Comparison of ENCODE assay signal across 9 cellular contexts in genomic region chr12:116910280-116910644, GRCh38. TPM values are rescaled to one million over a fixed set of nuclear protein-coding genes. Genes with fewer than 3 reads are reported as not detected.
A peak's percentile ranks its signal among the peaks of the same experiment; 100 is the strongest.
DNase-seq lines count a peak whose midpoint lies in the region; ATAC-seq, FAIRE-seq and TF ChIP-seq lines count a peak whose summit lies in the region.
"Had no signal": no experiment of that assay in that cellular context is flagged by ENCODE, and none has a peak within 500 bp of the region (broad histone marks: within the 10 kb centered on the region; RNA-seq: fewer than 3 reads in every experiment).

No MANE protein-coding gene starts in this region.

- H4K91ac ChIP-seq in mesenchymal stem cell (ENCODE audit: low read length): no peak overlapping the region

- H3K9me3 ChIP-seq in heart right ventricle (no peaks in the 10 kb centered on the region), K562 (replicated peaks; ENCODE audit: control insufficient read depth, insufficient read depth, low read depth, low read length) (no peaks in the 10 kb centered on the region), mesenchymal stem cell (ENCODE audit: control insufficient read depth, low read length) (no peaks in the 10 kb centered on the region), uterus (no peaks in the 10 kb centered on the region)

- no TSS peak for BruUV-seq in K562 (replicated peaks; lab: Mats Ljungman, UMichigan)

- H2AK5ac ChIP-seq in mesenchymal stem cell (ENCODE audit: low read length, severe bottlenecking): no peak overlapping the region

- no peak overlapping the region for H4K8ac ChIP-seq in mesenchymal stem cell (ENCODE audit: low read length)

- TF ChIP-seq POLR2A in K562 (conservative IDR thresholded peaks at IDR 0.05): no peak
- no peak for TF ChIP-seq POLR2A in uterus (IDR thresholded peaks at IDR 0.05)

- H3K27ac ChIP-seq in heart right ventricle: peak overlapping the region in 4 of 10 donors; percentile 84 to 91 (median 88)
- H3K27ac ChIP-seq in K562 (ENCODE audit: extremely low read depth, low read depth, low read length): peak overlapping the region; percentile 81; the same call in 1 of the 3 replicates
- H3K27ac ChIP-seq in mesenchymal stem cell (ENCODE audit: low read length, poor library complexity, severe bottlenecking): no peak overlapping the region
- H3K27ac ChIP-seq in uterus: peak overlapping the region in 1 of 2 donors; percentile 79

- H3K4me2 ChIP-seq in K562 (ENCODE audit: insufficient read depth, low read length): peak overlapping the region; percentile 84
- H3K4me2 ChIP-seq in mesenchymal stem cell (ENCODE audit: low read length, poor library complexity, severe bottlenecking): peak overlapping the region; percentile 55

- H2BK120ac ChIP-seq in mesenchymal stem cell (ENCODE audit: low read depth, low read length): no peak overlapping the region

- POLR2A ChIA-PET in K562 (lab: Yijun Ruan, JAX): no interaction called here

- peaks cover 0 to 7% (median 0%) of the 10 kb centered on the region in 9 donors for H3K36me3 ChIP-seq in heart right ventricle
- H3K36me3 ChIP-seq in K562 (ENCODE audit: control insufficient read depth, insufficient read depth, low read length): peaks cover 10% of the 10 kb centered on the region; the same call in 2 of the 3 replicates
- H3K36me3 ChIP-seq in mesenchymal stem cell (ENCODE audit: control insufficient read depth in 1 of 2, insufficient read depth in 2 of 2, low read depth in 1 of 2, low read length in 2 of 2): peaks cover under 1 to 5% of the 10 kb centered on the region in 2 experiments
- no peaks in the 10 kb centered on the region for H3K36me3 ChIP-seq in uterus

- H2AFZ ChIP-seq in K562 (ENCODE audit: low read depth, low read length) (peak overlapping the region; percentile 99), mesenchymal stem cell (ENCODE audit: low read depth, low read length) (no peak overlapping the region)

- H3K4ac ChIP-seq in mesenchymal stem cell (ENCODE audit: low read depth in 1 of 2, low read length in 2 of 2): no peak overlapping the region

- intact Hi-C loops in heart right ventricle (cut with DNase I): loop anchor here in 1 of 10 donors (10.0 kb wide), 1 partner anchor 175 kb away; the partner anchor contains the start of genes RNFT2 and SPRING1
- intact Hi-C loops in cardiac septum (cut with DNase I): no loop called here
- intact Hi-C loops in K562 (cut with micrococcal nuclease): no loop called here
- intact Hi-C loops in uterus (cut with DNase I; ENCODE audit: low total_unique reads): no loop called here

- H3K4me1 ChIP-seq in heart right ventricle: peaks cover 0 to 22% (median 8%) of the 10 kb centered on the region in 9 donors
- peaks cover 0 to 15% of the 10 kb centered on the region in 2 experiments; a peak in 3 of 5 replicates for H3K4me1 ChIP-seq in K562 (replicated peaks in 1 of 2; ENCODE audit: control insufficient read depth in 2 of 2, insufficient read depth in 2 of 2, low read length in 2 of 2)
- H3K4me1 ChIP-seq in mesenchymal stem cell (ENCODE audit: control insufficient read depth, insufficient read depth, low read depth, low read length): peaks cover 2% of the 10 kb centered on the region
- H3K4me1 ChIP-seq in uterus: no peaks in the 10 kb centered on the region

- H3K4me3 ChIP-seq in heart right ventricle (peak overlapping the region; percentile 62 to 95 (median 76)), K562 (peak overlapping the region; percentile 90), mesenchymal stem cell (ENCODE audit: insufficient read depth in 1 of 2, low read depth in 1 of 2, low read length in 2 of 2) (peak overlapping the region in 1 of 2 experiments; percentile 97), uterus (peak overlapping the region; percentile 41 to 94)

- H2BK12ac ChIP-seq in mesenchymal stem cell (ENCODE audit: low read length in 2 of 2): no peak overlapping the region

- H3K9ac ChIP-seq in K562 (ENCODE audit: insufficient read depth in 1 of 2, low read depth in 2 of 2, low read length in 2 of 2): peak overlapping the region in 1 of 2 experiments; percentile 87; a peak in 2 of 4 replicates
- peak overlapping the region; percentile 94 for H3K9ac ChIP-seq in mesenchymal stem cell (ENCODE audit: low read length)

- H3K18ac ChIP-seq in mesenchymal stem cell (ENCODE audit: low read depth in 1 of 2, low read length in 2 of 2): no peak overlapping the region

- WGBS in heart right ventricle, 2 donors: 65 to 69% methylated on average over 4 of the region's 4 CpGs
- 56% methylated on average over 4 of the region's 4 CpGs for WGBS in K562 (ENCODE audit: insufficient coverage, low coverage, missing lambda C conversion rate)
- WGBS in mesenchymal stem cell: 82% methylated on average over 4 of the region's 4 CpGs

- ATAC-seq in heart right ventricle: no peak
- ATAC-seq in K562: no peak
- ATAC-seq in HG02973 (IDR thresholded peaks at IDR 0.05; ENCODE audit: unreplicated experiment): no peak
- no peak for ATAC-seq in HG03095 (IDR thresholded peaks at IDR 0.05; ENCODE audit: unreplicated experiment)

- H2BK15ac ChIP-seq in mesenchymal stem cell (ENCODE audit: low read depth, poor library complexity, severe bottlenecking): no peak overlapping the region

- H3K14ac ChIP-seq in mesenchymal stem cell (ENCODE audit: low read length in 2 of 2): no peak overlapping the region

- no peak overlapping the region for H2BK5ac ChIP-seq in mesenchymal stem cell (ENCODE audit: low read depth, low read length, poor library complexity, severe bottlenecking)

- peaks cover 5% of the 10 kb centered on the region for H3K79me1 ChIP-seq in mesenchymal stem cell (replicated peaks; ENCODE audit: low read length, poor library complexity, severe bottlenecking)

- FAIRE-seq in K562 (lab: Jason Lieb, UNC): no peak
- FAIRE-seq in HTR-8/SVneo (lab: Jason Lieb, UNC): no peak

- peaks cover 38% of the 10 kb centered on the region for H3K79me2 ChIP-seq in K562 (ENCODE audit: control insufficient read depth, insufficient read depth, low read length)

- TF ChIP-seq RAD21 in K562 (CRISPR knock-in tag; conservative IDR thresholded peaks at IDR 0.05 in 1 of 2, IDR thresholded peaks at IDR 0.05 in 1 of 2): no peak

- no peaks in the 10 kb centered on the region for H3K9me1 ChIP-seq in K562 (ENCODE audit: control insufficient read depth, insufficient read depth, low read length)

- TF ChIP-seq EP300 in K562 (IDR thresholded peaks at IDR 0.05; ENCODE audit: low read length): no peak

- CTCF ChIA-PET in K562 (lab: Yijun Ruan, JAX; ENCODE audit: low intra/inter-chr PET ratio): interaction anchor here (0.6 kb wide), 1 partner anchor 42 kb away, joined by 5 read pairs; no protein-coding TSS in a partner anchor

- H4K20me1 ChIP-seq in K562 (replicated peaks; ENCODE audit: control insufficient read depth, insufficient read depth, low read length): no peaks in the 10 kb centered on the region

- TF ChIP-seq CTCF in heart right ventricle (IDR thresholded peaks at IDR 0.05): no peak
- TF ChIP-seq CTCF in K562 (IDR thresholded peaks at IDR 0.05 in 2 of 3, conservative IDR thresholded peaks at IDR 0.05 in 1 of 3; ENCODE audit: insufficient read depth in 2 of 3, low read depth in 1 of 3, low read length in 3 of 3): no peak
- no peak for TF ChIP-seq CTCF in uterus (IDR thresholded peaks at IDR 0.05)

- DNase-seq in heart right ventricle (no peak), cardiac septum (ENCODE audit: low spot score) (no peak), K562 (ENCODE audit: extremely low read depth in 1 of 4, low spot score in 3 of 4) (no peak), mesenchymal stem cell (no peak), uterus (no peak), HTR-8/SVneo (ENCODE audit: insufficient read length, low spot score) (no peak)

- H3K23ac ChIP-seq in mesenchymal stem cell (ENCODE audit: low read length in 2 of 2): no peak overlapping the region

- in situ Hi-C loops in K562 (cut with MboI): no loop called here

- H3K27me3 ChIP-seq in heart right ventricle (peaks cover 0 to 4% (median 0%) of the 10 kb centered on the region in 7 donors), K562 (ENCODE audit: control insufficient read depth in 2 of 2, insufficient read depth in 2 of 2, low read length in 2 of 2) (peaks cover 0 to 1% of the 10 kb centered on the region in 2 experiments; a peak in 1 of 5 replicates), mesenchymal stem cell (ENCODE audit: control insufficient read depth in 1 of 2, insufficient read depth in 1 of 2, low read length in 2 of 2) (peaks cover 8 to 15% of the 10 kb centered on the region in 2 experiments), uterus (no peaks in the 10 kb centered on the region)

RNA-seq across cellular contexts. Expression of gene FBXW8, which starts 0.5 kb away (rescaled TPM):
- 10 to 100 TPM in 1 of 10 donors, 1 to 10 TPM in 9; 5.3 to 11.3 (median 7.6) TPM for total RNA-seq in heart right ventricle
- 1 to 10 TPM; 2.4 to 3.7 TPM for polyA plus RNA-seq in heart right ventricle
- total RNA-seq in cardiac septum: 10.4 TPM
- total RNA-seq in K562 (2011; cell fraction: chromatin; rRNA removed; ENCODE audit: low replicate concordance): 22.7 and 26.4 TPM in 2 replicates
- total RNA-seq in K562 (2011; cell fraction: nucleolus; rRNA removed): 9.8 and 11.3 TPM in 2 replicates
- 17.7 and 31.7 TPM in 2 replicates for total RNA-seq in K562 (2011; cell fraction: nucleoplasm; rRNA removed)
- total RNA-seq in K562 (2014; rRNA removed): 6.7 and 7.0 TPM in 2 replicates
- 2.7 and 3.9 TPM in 2 replicates for total RNA-seq in K562 (2014; rRNA removed; fragmentation: Illumina TruSeq; extraction: Trizol)
- total RNA-seq in K562 (2015; rRNA removed; fragmentation: Illumina TruSeq; extraction: Trizol): 4.0 and 4.1 TPM in 2 replicates
- 8.1 and 8.3 TPM in 2 replicates for total RNA-seq in K562 (2021)
- polyA plus RNA-seq in K562 (2011; rRNA removed): 6.7 and 9.7 TPM in 2 replicates
- polyA plus RNA-seq in K562 (2011; cell fraction: cytosol; rRNA removed): 6.4 and 7.3 TPM in 2 replicates
- 13.8 and 15.6 TPM in 2 replicates for polyA plus RNA-seq in K562 (2011; cell fraction: nucleus; rRNA removed)
- polyA plus RNA-seq in K562 (2012): 4.6 and 9.9 TPM in 2 replicates
- 4.8 and 6.2 TPM in 2 replicates for polyA plus RNA-seq in K562 (2014; fragmentation: Illumina TruSeq; extraction: Trizol)
- polyA plus RNA-seq in K562 (2014; fragmentation: Nextera tagmentation; extraction: Ambion mirVana): under 1 TPM; 0.58 to 0.69 TPM
- polyA plus RNA-seq in K562 (2014; rRNA removed): 3.6 and 4.4 TPM in 2 replicates
- 15.4 and 19.4 TPM in 2 replicates for polyA minus RNA-seq in K562 (2011; rRNA and poly(A)+ RNA removed)
- 5.4 and 9.7 TPM in 2 replicates for polyA minus RNA-seq in K562 (2011; cell fraction: cytosol; rRNA and poly(A)+ RNA removed)
- 9.0 and 12.6 TPM in 2 replicates for polyA minus RNA-seq in K562 (2011; cell fraction: nucleus; rRNA and poly(A)+ RNA removed)
- 13.0 TPM for polyA plus RNA-seq in mesenchymal stem cell (2013, experiment 1 of 2)
- 13.5 TPM for polyA plus RNA-seq in mesenchymal stem cell (2013, experiment 2 of 2)
- total RNA-seq in uterus: 10 to 100 TPM in 2 of 4 donors, 1 to 10 TPM in 2; 5.9 to 28.0 (median 15.3) TPM

RNA-seq across cellular contexts. Expression of gene HRK, which starts 29.0 kb away (rescaled TPM):
- total RNA-seq in heart right ventricle (1 to 10 TPM in 2 of 10 donors, under 1 TPM in 6, not detected in 2; 0.25 to 2.9 (median 0.57) TPM), cardiac septum (0.59 TPM), K562 (2014; rRNA removed) (0.05 TPM in 1 of 2 replicates, not detected in the other), K562 (2014; rRNA removed; fragmentation: Illumina TruSeq; extraction: Trizol) (0.04 TPM in 1 of 2 replicates, not detected in the other), K562 (2015; rRNA removed; fragmentation: Illumina TruSeq; extraction: Trizol) (not detected in 2 replicates), K562 (2021) (not detected in 2 replicates), uterus (1 to 10 TPM in 1 of 4 donors, under 1 TPM in 1, not detected in 2; 0.55 to 1.5 TPM)
- polyA plus RNA-seq in heart right ventricle (under 1 TPM; 0.03 to 0.07 TPM), K562 (2011; rRNA removed) (0.04 TPM in 1 of 2 replicates, not detected in the other), K562 (2014; fragmentation: Illumina TruSeq; extraction: Trizol) (not detected in 2 replicates), K562 (2014; fragmentation: Nextera tagmentation; extraction: Ambion mirVana) (not detected), K562 (2014; rRNA removed) (0.01 TPM in 1 of 2 replicates, not detected in the other)
- not detected in 2 replicates for total RNA-seq in K562 (2011; cell fraction: chromatin; rRNA removed; ENCODE audit: low replicate concordance)
- total RNA-seq in K562 (2011; cell fraction: nucleolus; rRNA removed): not detected in 2 replicates
- total RNA-seq in K562 (2011; cell fraction: nucleoplasm; rRNA removed): not detected in 2 replicates
- 0.01 TPM in 2 replicates for polyA plus RNA-seq in K562 (2011; cell fraction: cytosol; rRNA removed)
- polyA plus RNA-seq in K562 (2011; cell fraction: nucleus; rRNA removed): not detected in 2 replicates
- 0.10 TPM in 1 of 2 replicates, not detected in the other for polyA plus RNA-seq in K562 (2012)
- polyA minus RNA-seq in K562 (2011; rRNA and poly(A)+ RNA removed): 0.03 TPM in 1 of 2 replicates, not detected in the other
- not detected in 2 replicates for polyA minus RNA-seq in K562 (2011; cell fraction: cytosol; rRNA and poly(A)+ RNA removed)
- not detected in 2 replicates for polyA minus RNA-seq in K562 (2011; cell fraction: nucleus; rRNA and poly(A)+ RNA removed)
- not detected for polyA plus RNA-seq in mesenchymal stem cell (2013, experiment 1 of 2)
- polyA plus RNA-seq in mesenchymal stem cell (2013, experiment 2 of 2): not detected
- total RNA-seq: myocyte had no signal
